Comparison of ENCODE assay signal across 1 cellular context in the genomic region with DNA sequence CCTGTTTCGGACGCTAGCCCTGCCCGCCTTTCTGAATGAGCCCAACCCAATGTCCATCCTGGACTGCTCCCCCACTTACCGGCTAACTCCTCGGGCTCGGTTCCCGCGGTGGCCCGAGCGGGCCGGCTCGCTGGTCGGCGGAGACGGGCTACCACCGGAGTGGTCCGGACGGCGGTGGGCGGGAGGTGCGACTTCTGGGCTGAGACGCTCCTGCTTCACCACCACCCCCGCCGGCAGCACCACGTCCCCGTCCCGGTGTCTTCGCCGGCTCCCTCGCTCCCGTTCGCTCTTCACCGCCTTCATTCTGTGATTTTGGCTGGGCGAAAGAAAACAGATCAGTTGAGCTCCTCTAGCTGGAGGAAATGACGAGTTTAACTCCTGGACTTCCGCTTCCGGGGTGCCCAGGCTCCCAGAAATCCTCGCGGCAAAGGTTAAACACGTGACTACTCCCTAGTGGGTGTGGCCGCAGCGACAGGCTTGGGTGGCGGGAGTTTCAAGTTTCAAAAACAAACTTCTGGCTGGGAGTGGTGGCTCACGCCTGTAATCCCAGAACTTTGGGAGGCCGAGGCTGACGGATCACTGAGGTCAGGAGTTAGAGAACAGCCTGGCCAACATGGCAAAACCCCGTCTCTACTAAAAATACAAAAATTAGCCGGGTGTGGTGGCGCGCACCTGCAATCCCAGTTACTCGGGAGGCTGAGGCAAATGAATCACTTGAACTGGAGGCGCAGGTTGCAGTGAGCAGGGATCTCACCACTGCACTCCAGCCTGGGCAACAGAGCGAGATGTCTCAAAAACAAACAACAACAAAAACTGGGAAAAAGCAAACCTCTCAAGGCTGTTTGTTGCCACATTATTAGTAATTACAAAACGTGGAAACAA.
TF ChIP-seq lines count a peak whose summit lies in the region.

A gene with protein sequence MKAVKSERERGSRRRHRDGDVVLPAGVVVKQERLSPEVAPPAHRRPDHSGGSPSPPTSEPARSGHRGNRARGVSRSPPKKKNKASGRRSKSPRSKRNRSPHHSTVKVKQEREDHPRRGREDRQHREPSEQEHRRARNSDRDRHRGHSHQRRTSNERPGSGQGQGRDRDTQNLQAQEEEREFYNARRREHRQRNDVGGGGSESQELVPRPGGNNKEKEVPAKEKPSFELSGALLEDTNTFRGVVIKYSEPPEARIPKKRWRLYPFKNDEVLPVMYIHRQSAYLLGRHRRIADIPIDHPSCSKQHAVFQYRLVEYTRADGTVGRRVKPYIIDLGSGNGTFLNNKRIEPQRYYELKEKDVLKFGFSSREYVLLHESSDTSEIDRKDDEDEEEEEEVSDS (minus strand): TSS at position 367 of the 882 bp plus-strand sequence. CDS start 64 bp downstream, at position 303.

TF ChIP-seq in HepG2, 621 proteins besides CTCF, POLR2A, EP300 and RAD21 (continued from another document and continues in another):
- TF ChIP-seq, protein P1, sequence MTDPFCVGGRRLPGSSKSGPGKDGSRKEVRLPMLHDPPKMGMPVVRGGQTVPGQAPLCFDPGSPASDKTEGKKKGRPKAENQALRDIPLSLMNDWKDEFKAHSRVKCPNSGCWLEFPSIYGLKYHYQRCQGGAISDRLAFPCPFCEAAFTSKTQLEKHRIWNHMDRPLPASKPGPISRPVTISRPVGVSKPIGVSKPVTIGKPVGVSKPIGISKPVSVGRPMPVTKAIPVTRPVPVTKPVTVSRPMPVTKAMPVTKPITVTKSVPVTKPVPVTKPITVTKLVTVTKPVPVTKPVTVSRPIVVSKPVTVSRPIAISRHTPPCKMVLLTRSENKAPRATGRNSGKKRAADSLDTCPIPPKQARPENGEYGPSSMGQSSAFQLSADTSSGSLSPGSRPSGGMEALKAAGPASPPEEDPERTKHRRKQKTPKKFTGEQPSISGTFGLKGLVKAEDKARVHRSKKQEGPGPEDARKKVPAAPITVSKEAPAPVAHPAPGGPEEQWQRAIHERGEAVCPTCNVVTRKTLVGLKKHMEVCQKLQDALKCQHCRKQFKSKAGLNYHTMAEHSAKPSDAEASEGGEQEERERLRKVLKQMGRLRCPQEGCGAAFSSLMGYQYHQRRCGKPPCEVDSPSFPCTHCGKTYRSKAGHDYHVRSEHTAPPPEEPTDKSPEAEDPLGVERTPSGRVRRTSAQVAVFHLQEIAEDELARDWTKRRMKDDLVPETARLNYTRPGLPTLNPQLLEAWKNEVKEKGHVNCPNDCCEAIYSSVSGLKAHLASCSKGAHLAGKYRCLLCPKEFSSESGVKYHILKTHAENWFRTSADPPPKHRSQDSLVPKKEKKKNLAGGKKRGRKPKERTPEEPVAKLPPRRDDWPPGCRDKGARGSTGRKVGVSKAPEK (CRISPR knock-in tag; IDR thresholded peaks at IDR 0.05; ENCODE audit: borderline replicate concordance), result no peak
- TF ChIP-seq KAT8 (CRISPR knock-in tag; IDR thresholded peaks at IDR 0.05) (peak; percentile 99), ZNF44 (CRISPR knock-in tag; IDR thresholded peaks at IDR 0.05) (no peak), SAFB2 (CRISPR knock-in tag; IDR thresholded peaks at IDR 0.05; ENCODE audit: borderline replicate concordance, low read depth) (0 out of 2 replicates have a peak, but pooled peaks have one; percentile 22), ZNF232 (CRISPR knock-in tag; IDR thresholded peaks at IDR 0.05; ENCODE audit: borderline replicate concordance) (peak; percentile 49; the same call in 1 of the 2 replicates), MLLT10 (CRISPR knock-in tag; IDR thresholded peaks at IDR 0.05) (no peak), POLR2AphosphoS5 (IDR thresholded peaks at IDR 0.05; ENCODE audit: low read depth, low read length) (peak; percentile 89), YEATS2 (CRISPR knock-in tag; IDR thresholded peaks at IDR 0.05; ENCODE audit: borderline replicate concordance) (peak; percentile 93), TAF15 (IDR thresholded peaks at IDR 0.05; ENCODE audit: low read depth, low read length, poor library complexity, severe bottlenecking) (no peak), TBL1XR1 (IDR thresholded peaks at IDR 0.05; ENCODE audit: borderline replicate concordance, low read length, partially characterized antibody) (peak; percentile 38), ZNF101 (CRISPR knock-in tag; IDR thresholded peaks at IDR 0.05; ENCODE audit: borderline replicate concordance, low read depth) (no peak), PHF8 (CRISPR knock-in tag; IDR thresholded peaks at IDR 0.05) (peak; percentile 88), NFE2L2 (IDR thresholded peaks at IDR 0.05; ENCODE audit: low read length) (no peak), ZNF253 (CRISPR knock-in tag; IDR thresholded peaks at IDR 0.05; ENCODE audit: borderline replicate concordance) (0 out of 2 replicates have a peak, but pooled peaks have one; percentile 48), BORCS8-MEF2B (CRISPR knock-in tag; IDR thresholded peaks at IDR 0.05) (peak; percentile 75; the same call in 1 of the 2 replicates), SMAD3 (CRISPR knock-in tag; IDR thresholded peaks at IDR 0.05) (0 out of 2 replicates have a peak, but pooled peaks have one; percentile 33), SMAD9 (CRISPR knock-in tag; IDR thresholded peaks at IDR 0.05) (no peak), KLF9 (CRISPR knock-in tag; IDR thresholded peaks at IDR 0.05; ENCODE audit: low read depth) (peak; percentile 94; the same call in 1 of the 2 replicates), CAMTA2 (CRISPR knock-in tag; IDR thresholded peaks at IDR 0.05; ENCODE audit: borderline replicate concordance) (0 out of 2 replicates have a peak, but pooled peaks have one; percentile 31), ZNF430 (CRISPR knock-in tag; IDR thresholded peaks at IDR 0.05) (0 out of 2 replicates have a peak, but pooled peaks have one; percentile 18), NCOA1 (CRISPR knock-in tag; IDR thresholded peaks at IDR 0.05) (no peak), POLR2G (IDR thresholded peaks at IDR 0.05; ENCODE audit: low read depth, low read length) (peak; percentile 89), ZNF121 (CRISPR knock-in tag; IDR thresholded peaks at IDR 0.05) (no peak), MEF2D (CRISPR knock-in tag; IDR thresholded peaks at IDR 0.05) (no peak; the same call in 1 of the 2 replicates), FOXP1 (IDR thresholded peaks at IDR 0.05) (no peak), FOXP1 (CRISPR knock-in tag; IDR thresholded peaks at IDR 0.05) (0 out of 2 replicates have a peak, but pooled peaks have one; percentile 26), PLRG1 (conservative IDR thresholded peaks at IDR 0.05) (no peak), DBP (CRISPR knock-in tag; IDR thresholded peaks at IDR 0.05; ENCODE audit: not compliant biosample characterization) (peak; percentile 35), ZNF615 (CRISPR knock-in tag; IDR thresholded peaks at IDR 0.05; ENCODE audit: borderline replicate concordance) (no peak), WIZ (CRISPR knock-in tag; IDR thresholded peaks at IDR 0.05) (no peak), ZNF564 (CRISPR knock-in tag; IDR thresholded peaks at IDR 0.05) (0 out of 2 replicates have a peak, but pooled peaks have one; percentile 15), SIX1 (CRISPR knock-in tag; IDR thresholded peaks at IDR 0.05; ENCODE audit: borderline replicate concordance) (peak; percentile 71; the same call in 1 of the 2 replicates), ZNF674 (CRISPR knock-in tag; IDR thresholded peaks at IDR 0.05; ENCODE audit: low read depth) (no peak), JUND (CRISPR knock-in tag; IDR thresholded peaks at IDR 0.05) (peak; percentile 51; the same call in 1 of the 2 replicates), ZNF703 (CRISPR knock-in tag; IDR thresholded peaks at IDR 0.05; ENCODE audit: borderline replicate concordance) (peak; percentile 51; the same call in 1 of the 2 replicates), NKX3-1 (CRISPR knock-in tag; IDR thresholded peaks at IDR 0.05) (peak; percentile 84), DDIT3 (CRISPR knock-in tag; IDR thresholded peaks at IDR 0.05) (no peak), ZNF484 (CRISPR knock-in tag; IDR thresholded peaks at IDR 0.05; ENCODE audit: borderline replicate concordance, low read depth) (no peak), CREB1 (IDR thresholded peaks at IDR 0.05) (peak; percentile 83), CREB1 (CRISPR knock-in tag; IDR thresholded peaks at IDR 0.05) (peak; percentile 99), ZFP91 (CRISPR knock-in tag; IDR thresholded peaks at IDR 0.05; ENCODE audit: borderline replicate concordance) (peak; percentile 73; the same call in 1 of the 2 replicates)
- TF ChIP-seq, protein P2, sequence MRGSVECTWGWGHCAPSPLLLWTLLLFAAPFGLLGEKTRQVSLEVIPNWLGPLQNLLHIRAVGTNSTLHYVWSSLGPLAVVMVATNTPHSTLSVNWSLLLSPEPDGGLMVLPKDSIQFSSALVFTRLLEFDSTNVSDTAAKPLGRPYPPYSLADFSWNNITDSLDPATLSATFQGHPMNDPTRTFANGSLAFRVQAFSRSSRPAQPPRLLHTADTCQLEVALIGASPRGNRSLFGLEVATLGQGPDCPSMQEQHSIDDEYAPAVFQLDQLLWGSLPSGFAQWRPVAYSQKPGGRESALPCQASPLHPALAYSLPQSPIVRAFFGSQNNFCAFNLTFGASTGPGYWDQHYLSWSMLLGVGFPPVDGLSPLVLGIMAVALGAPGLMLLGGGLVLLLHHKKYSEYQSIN (CRISPR knock-in tag; IDR thresholded peaks at IDR 0.05; ENCODE audit: borderline replicate concordance), result no peak
- TF ChIP-seq, protein P3, sequence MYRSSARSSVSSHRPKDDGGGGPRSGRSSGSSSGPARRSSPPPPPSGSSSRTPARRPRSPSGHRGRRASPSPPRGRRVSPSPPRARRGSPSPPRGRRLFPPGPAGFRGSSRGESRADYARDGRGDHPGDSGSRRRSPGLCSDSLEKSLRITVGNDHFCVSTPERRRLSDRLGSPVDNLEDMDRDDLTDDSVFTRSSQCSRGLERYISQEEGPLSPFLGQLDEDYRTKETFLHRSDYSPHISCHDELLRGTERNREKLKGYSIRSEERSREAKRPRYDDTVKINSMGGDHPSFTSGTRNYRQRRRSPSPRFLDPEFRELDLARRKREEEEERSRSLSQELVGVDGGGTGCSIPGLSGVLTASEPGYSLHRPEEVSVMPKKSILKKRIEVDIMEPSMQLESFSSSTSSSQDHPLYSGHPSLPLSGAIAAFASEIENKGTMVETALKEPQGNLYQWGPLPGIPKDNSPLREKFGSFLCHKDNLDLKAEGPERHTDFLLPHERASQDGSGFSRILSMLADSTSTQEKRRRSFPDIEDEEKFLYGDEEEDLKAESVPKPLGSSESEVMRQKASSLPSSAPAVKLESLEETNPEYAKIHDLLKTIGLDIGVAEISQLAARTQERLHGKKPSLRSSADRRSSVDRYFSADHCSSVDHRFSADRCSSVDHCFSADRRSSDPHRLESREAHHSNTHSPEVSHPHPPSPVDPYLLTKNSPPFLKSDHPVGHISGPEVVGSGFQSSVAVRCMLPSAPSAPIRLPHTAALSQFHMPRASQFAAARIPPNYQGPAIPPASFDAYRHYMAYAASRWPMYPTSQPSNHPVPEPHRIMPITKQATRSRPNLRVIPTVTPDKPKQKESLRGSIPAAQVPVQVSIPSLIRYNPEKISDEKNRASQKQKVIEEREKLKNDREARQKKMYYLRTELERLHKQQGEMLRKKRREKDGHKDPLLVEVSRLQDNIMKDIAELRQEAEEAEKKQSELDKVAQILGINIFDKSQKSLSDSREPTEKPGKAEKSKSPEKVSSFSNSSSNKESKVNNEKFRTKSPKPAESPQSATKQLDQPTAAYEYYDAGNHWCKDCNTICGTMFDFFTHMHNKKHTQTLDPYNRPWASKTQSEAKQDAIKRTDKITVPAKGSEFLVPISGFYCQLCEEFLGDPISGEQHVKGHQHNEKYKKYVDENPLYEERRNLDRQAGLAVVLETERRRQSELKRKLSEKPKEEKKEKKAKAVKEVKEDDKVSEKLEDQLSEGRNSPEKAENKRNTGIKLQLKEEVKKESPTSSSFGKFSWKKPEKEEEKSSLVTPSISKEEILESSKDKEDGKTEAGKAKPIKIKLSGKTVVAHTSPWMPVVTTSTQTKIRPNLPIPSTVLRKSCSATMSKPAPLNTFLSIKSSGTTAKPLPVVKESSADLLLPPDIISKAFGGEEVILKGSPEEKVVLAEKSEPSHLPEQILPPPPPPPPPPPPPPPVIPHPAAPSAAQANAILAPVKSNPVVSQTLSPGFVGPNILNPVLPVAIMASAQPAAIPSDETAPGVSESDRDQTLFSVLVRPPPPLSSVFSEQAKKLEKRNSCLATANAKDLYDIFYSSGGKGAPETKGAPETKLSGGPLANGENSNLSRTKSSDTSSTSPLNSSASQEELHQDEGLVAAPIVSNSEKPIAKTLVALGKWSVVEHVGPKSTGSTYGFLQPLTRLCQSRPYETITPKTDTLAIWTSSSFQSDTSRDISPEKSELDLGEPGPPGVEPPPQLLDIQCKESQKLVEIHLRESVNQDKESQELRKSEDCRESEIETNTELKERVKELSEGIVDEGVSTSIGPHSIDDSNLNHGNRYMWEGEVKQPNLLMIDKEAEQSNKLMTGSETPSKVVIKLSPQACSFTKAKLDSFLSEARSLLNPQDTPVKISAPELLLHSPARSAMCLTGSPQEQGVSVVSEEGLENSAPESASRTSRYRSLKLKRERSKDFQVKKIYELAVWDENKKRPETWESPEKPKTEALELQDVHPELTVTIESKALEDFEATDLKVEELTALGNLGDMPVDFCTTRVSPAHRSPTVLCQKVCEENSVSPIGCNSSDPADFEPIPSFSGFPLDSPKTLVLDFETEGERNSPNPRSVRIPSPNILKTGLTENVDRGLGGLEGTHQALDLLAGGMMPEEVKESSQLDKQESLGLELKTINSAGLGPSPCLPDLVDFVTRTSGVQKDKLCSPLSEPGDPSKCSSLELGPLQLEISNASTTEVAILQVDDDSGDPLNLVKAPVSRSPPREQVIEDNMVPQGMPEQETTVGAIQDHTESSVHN (CRISPR knock-in tag; IDR thresholded peaks at IDR 0.05), result no peak
- TF ChIP-seq, protein P4, sequence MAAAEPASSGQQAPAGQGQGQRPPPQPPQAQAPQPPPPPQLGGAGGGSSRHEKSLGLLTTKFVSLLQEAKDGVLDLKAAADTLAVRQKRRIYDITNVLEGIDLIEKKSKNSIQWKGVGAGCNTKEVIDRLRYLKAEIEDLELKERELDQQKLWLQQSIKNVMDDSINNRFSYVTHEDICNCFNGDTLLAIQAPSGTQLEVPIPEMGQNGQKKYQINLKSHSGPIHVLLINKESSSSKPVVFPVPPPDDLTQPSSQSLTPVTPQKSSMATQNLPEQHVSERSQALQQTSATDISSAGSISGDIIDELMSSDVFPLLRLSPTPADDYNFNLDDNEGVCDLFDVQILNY (CRISPR knock-in tag; conservative IDR thresholded peaks at IDR 0.05), result peak; percentile 97
